Comparison of ENCODE assay signal across 8 cellular contexts in the genomic region with DNA sequence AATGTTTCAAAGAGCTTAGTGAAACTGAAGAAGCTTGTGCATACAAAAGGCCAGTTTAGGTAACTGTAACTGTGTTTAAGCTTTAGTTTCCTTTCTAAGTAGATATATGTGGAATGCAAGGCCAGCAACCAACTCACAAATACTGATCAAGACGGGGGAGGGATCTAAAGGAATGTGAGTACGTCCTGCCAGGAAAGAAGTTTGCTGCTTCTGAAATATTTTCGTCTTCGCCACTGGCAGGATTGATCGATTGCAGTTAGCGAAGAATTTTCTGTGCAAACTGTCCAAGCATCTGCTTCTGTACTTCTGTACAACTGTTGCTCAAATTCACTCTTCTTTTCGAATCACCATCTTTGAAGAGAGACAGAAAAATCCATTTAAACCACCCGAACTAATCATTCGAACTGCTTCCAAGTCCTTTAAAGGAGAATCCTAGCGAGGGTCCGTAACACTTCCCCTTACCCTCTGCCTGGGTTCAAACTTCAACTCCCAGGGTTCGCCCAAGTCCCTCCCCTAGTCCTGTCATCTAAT. TPM values are rescaled to one million over a fixed set of nuclear protein-coding genes. Genes with fewer than 3 reads are reported as not detected.
DNase-seq lines count a peak whose midpoint lies in the region; ATAC-seq and TF ChIP-seq lines count a peak whose summit lies in the region.

No MANE protein-coding gene starts in this region.

- peak overlapping the region; percentile 99 for H3K4me3 Mint-ChIP-seq in activated T-helper 2 cell treated with anti-CD3 and anti-CD28 coated beads, Interferon-gamma antibody, Interleukin-2, Interleukin-4, amounts not matched to agents 10 μg/mL and 5 μg/mL and 100 μg/mL, durations not matched to agents 14 hours and 24 hours and 36 hours (ENCODE audit: low read depth)

- peaks cover 24% of the 10 kb centered on the region for H3K4me1 Mint-ChIP-seq in activated T-helper 2 cell treated with anti-CD3 and anti-CD28 coated beads, Interferon-gamma antibody, Interleukin-2, Interleukin-4, amounts not matched to agents 10 μg/mL and 5 μg/mL and 100 μg/mL, durations not matched to agents 14 hours and 24 hours and 36 hours (ENCODE audit: low read depth)

- intact Hi-C loops in activated T-helper 2 cell treated with anti-CD3 and anti-CD28 coated beads, Interferon-gamma antibody, Interleukin-2, Interleukin-4, amounts not matched to agents 10 μg/mL and 5 μg/mL and 100 μg/mL, durations not matched to agents 14 hours and 24 hours and 36 hours (cut with micrococcal nuclease), result loop anchor here (2.0 to 5.0 kb wide), 4 partner anchors 15 to 455 kb away; no protein-coding TSS in a partner anchor

- no peak for TF ChIP-seq CTCF in thoracic aorta (IDR thresholded peaks at IDR 0.05)
- TF ChIP-seq CTCF in GM10266 (IDR thresholded peaks at IDR 0.05; ENCODE audit: control insufficient read depth, insufficient read depth, low read depth, missing control alignments), result no peak

- H3K9me3 Mint-ChIP-seq in activated T-helper 2 cell treated with anti-CD3 and anti-CD28 coated beads, Interferon-gamma antibody, Interleukin-2, Interleukin-4, amounts not matched to agents 10 μg/mL and 5 μg/mL and 100 μg/mL, durations not matched to agents 14 hours and 24 hours and 36 hours, result no peaks in the 10 kb centered on the region

- peak overlapping the region; percentile 100 for H3K27ac Mint-ChIP-seq in activated T-helper 2 cell treated with anti-CD3 and anti-CD28 coated beads, Interferon-gamma antibody, Interleukin-2, Interleukin-4, amounts not matched to agents 10 μg/mL and 5 μg/mL and 100 μg/mL, durations not matched to agents 14 hours and 24 hours and 36 hours

- no peaks in the 10 kb centered on the region for H3K27me3 Mint-ChIP-seq in activated T-helper 2 cell treated with anti-CD3 and anti-CD28 coated beads, Interferon-gamma antibody, Interleukin-2, Interleukin-4, amounts not matched to agents 10 μg/mL and 5 μg/mL and 100 μg/mL, durations not matched to agents 14 hours and 24 hours and 36 hours (ENCODE audit: low read depth)

- peak overlapping the region; percentile 86 to 93 for H3K27ac ChIP-seq in thoracic aorta

- H3K9me3 ChIP-seq in thoracic aorta, result no peaks in the 10 kb centered on the region

- ATAC-seq in GM21619 (IDR thresholded peaks at IDR 0.05; ENCODE audit: unreplicated experiment) (peak; percentile 0), thoracic aorta (ENCODE audit: insufficient number of reproducible peaks, low FRiP score, low read depth) (no peak)

- H3K4me1 ChIP-seq in thoracic aorta (ENCODE audit: control insufficient read depth in 1 of 2, low read depth in 2 of 2), result peaks cover 0 to 6% of the 10 kb centered on the region in 2 donors

- H3K36me3 ChIP-seq in thoracic aorta, result no peaks in the 10 kb centered on the region

- peaks cover 21% of the 10 kb centered on the region for H3K36me3 Mint-ChIP-seq in activated T-helper 2 cell treated with anti-CD3 and anti-CD28 coated beads, Interferon-gamma antibody, Interleukin-2, Interleukin-4, amounts not matched to agents 10 μg/mL and 5 μg/mL and 100 μg/mL, durations not matched to agents 14 hours and 24 hours and 36 hours (ENCODE audit: low read depth)

- no peaks in the 10 kb centered on the region for H3K27me3 ChIP-seq in thoracic aorta (replicated peaks; ENCODE audit: insufficient read depth)

- peak overlapping the region; percentile 88 for H3K4me3 ChIP-seq in thoracic aorta

- peak; percentile 21 for DNase-seq in AG08396 (ENCODE audit: low spot score)
- no peak for DNase-seq in activated T-helper 2 cell treated with anti-CD3 and anti-CD28 coated beads, Interferon-gamma antibody, Interleukin-2, Interleukin-4, amounts not matched to agents 10 μg/mL and 5 μg/mL and 100 μg/mL, durations not matched to agents 14 hours and 24 hours and 36 hours (ENCODE audit: low spot score)
- peak; percentile 14 for DNase-seq in iPS-NIHi7 (ENCODE audit: extremely low spot score)
- DNase-seq in thoracic aorta (ENCODE audit: low spot score), result no peak
- no peak for DNase-seq in GM10266 (ENCODE audit: extremely low spot score)
- DNase-seq in MV-4-11 (lab: John Stamatoyannopoulos, UW), result no peak
- no peak for DNase-seq in central memory CD4-positive, alpha-beta T cell

RNA-seq across cellular contexts. Expression of gene INTS6L, which starts 0.4 kb away (rescaled TPM):
- 27.1 and 29.4 TPM in 2 replicates for total RNA-seq in activated T-helper 2 cell treated with anti-CD3 and anti-CD28 coated beads, Interferon-gamma antibody, Interleukin-2, Interleukin-4, amounts not matched to agents 10 μg/mL and 5 μg/mL and 100 μg/mL, durations not matched to agents 14 hours and 24 hours and 36 hours
- total RNA-seq in thoracic aorta, result 10 to 100 TPM in 1 of 2 donors, 1 to 10 TPM in 1; 9.3 to 23.0 TPM

Comparison
In these comparisons a context has a peak if more than half of its experiments do, and no peak if none do; other contexts are left out.
1. DNase-seq: peak in AG08396 (single experiment) and iPS-NIHi7 (single experiment); none in activated T-helper 2 cell treated with anti-CD3 and anti-CD28 coated beads, Interferon-gamma antibody, Interleukin-2, Interleukin-4, amounts not matched to agents 10 μg/mL and 5 μg/mL and 100 μg/mL, durations not matched to agents 14 hours and 24 hours and 36 hours (single experiment), thoracic aorta (single experiment), GM10266 (single experiment), MV-4-11 (single experiment) and central memory CD4-positive, alpha-beta T cell (single experiment).